Comparison of ENCODE assay signal across 8 cellular contexts in the genomic region with DNA sequence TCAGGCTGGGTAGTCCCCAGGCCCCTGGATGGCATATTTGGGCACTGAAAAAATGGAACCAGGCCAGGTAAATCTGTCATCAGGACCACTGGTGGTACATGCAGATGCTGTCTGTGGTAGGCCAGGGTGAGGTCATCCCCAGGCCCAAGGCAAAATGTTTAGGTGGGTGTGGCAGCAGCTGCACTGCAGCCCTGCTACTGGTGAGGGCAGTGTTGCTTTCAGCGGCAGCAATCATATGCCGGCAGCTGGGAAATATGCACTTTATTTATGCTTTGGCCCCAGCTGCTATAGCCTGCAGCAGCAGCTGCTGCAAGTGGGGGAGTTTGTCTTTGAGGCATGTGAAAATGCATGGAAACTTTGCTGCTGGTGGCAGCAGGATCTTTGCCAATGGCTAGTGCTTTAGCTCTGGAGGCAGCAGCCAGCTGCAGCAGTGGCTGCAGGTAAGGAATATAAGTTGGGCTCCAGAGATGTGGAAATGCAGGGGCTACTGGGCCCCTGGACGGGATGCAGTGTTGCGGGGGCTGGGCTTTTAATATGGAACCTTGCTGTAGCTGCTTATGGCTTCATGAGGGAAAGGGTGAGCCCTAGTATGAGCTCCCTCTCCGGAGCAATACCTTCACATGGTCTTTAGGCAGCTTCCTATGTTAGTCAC.
A peak's percentile ranks its signal among the peaks of the same experiment; 100 is the strongest.
DNase-seq lines count a peak whose midpoint lies in the region; ATAC-seq, FAIRE-seq and TF ChIP-seq lines count a peak whose summit lies in the region.

No MANE protein-coding gene starts in this region.

- no peaks in the 10 kb centered on the region for H3K36me3 ChIP-seq in RWPE2 (ENCODE audit: low read depth)
- H3K36me3 ChIP-seq in keratinocyte (ENCODE audit: control insufficient read depth in 2 of 2, extremely low read depth in 1 of 2, insufficient read depth in 2 of 2, low read length in 2 of 2): no peaks in the 10 kb centered on the region
- no peaks in the 10 kb centered on the region for H3K36me3 ChIP-seq in tibial artery

- no peak for FAIRE-seq in keratinocyte (lab: Jason Lieb, UNC)

- no peak overlapping the region for H3K4me3 ChIP-seq in HL-60 (replicated peaks; ENCODE audit: insufficient read depth, low read length)
- no peak overlapping the region for H3K4me3 ChIP-seq in RWPE2 (ENCODE audit: severe bottlenecking)
- H3K4me3 ChIP-seq in keratinocyte (ENCODE audit: control insufficient read depth in 2 of 3, extremely low read depth in 1 of 3, insufficient read depth in 2 of 3, low read depth in 1 of 3, low read length in 3 of 3): no peak overlapping the region
- no peak overlapping the region for H3K4me3 ChIP-seq in tibial artery
- H3K4me3 ChIP-seq in dorsolateral prefrontal cortex: no peak overlapping the region

- H3K27me3 ChIP-seq in HL-60 (ENCODE audit: insufficient read depth, poor library complexity, severe bottlenecking) (no peaks in the 10 kb centered on the region), RWPE2 (ENCODE audit: insufficient read depth, poor library complexity, severe bottlenecking) (no peaks in the 10 kb centered on the region), keratinocyte (ENCODE audit: control insufficient read depth, extremely low read depth, insufficient read depth, low read length) (no peaks in the 10 kb centered on the region), tibial artery (no peaks in the 10 kb centered on the region), dorsolateral prefrontal cortex (no peaks in the 10 kb centered on the region)

- no peaks in the 10 kb centered on the region for H3K79me2 ChIP-seq in keratinocyte (ENCODE audit: control insufficient read depth, insufficient read depth, low read length)

- no peaks in the 10 kb centered on the region for H4K20me1 ChIP-seq in keratinocyte (ENCODE audit: control insufficient read depth, extremely low read depth, insufficient read depth, low read length)

- no peak overlapping the region for H2AFZ ChIP-seq in keratinocyte (ENCODE audit: control insufficient read depth, low read length)

- H3K9me3 ChIP-seq in RWPE2 (ENCODE audit: severe bottlenecking) (no peaks in the 10 kb centered on the region), keratinocyte (ENCODE audit: control insufficient read depth, low read depth, low read length) (no peaks in the 10 kb centered on the region), tibial artery (peaks cover 0 to 11% (median 0%) of the 10 kb centered on the region in 3 donors)

- no peak overlapping the region for H3K9ac ChIP-seq in keratinocyte (ENCODE audit: control insufficient read depth, extremely low read depth, insufficient read depth, low read length)

- no peaks in the 10 kb centered on the region for H3K9me1 ChIP-seq in keratinocyte (ENCODE audit: control insufficient read depth, extremely low read depth, insufficient read depth, low read length)

- dilution Hi-C loops in keratinocyte (cut with MboI; ENCODE audit: extremely low pct_ligation_motif_present, low sequenced_read_pairs): no loop called here

- H3K4me1 ChIP-seq in RWPE2 (ENCODE audit: insufficient read depth, poor library complexity, severe bottlenecking) (no peaks in the 10 kb centered on the region), keratinocyte (ENCODE audit: control insufficient read depth, extremely low read depth, insufficient read depth, low read length) (no peaks in the 10 kb centered on the region), tibial artery (no peaks in the 10 kb centered on the region)

- no peak overlapping the region for H3K4me2 ChIP-seq in keratinocyte (ENCODE audit: control insufficient read depth, extremely low read depth, insufficient read depth, low read depth, low read length)

- no peak overlapping the region for H3K27ac ChIP-seq in HL-60 (replicated peaks)
- no peak overlapping the region for H3K27ac ChIP-seq in RWPE2 (ENCODE audit: poor library complexity, severe bottlenecking)
- H3K27ac ChIP-seq in keratinocyte (ENCODE audit: control insufficient read depth, insufficient read depth, low read length): no peak overlapping the region
- no peak overlapping the region for H3K27ac ChIP-seq in tibial artery
- H3K27ac ChIP-seq in dorsolateral prefrontal cortex: no peak overlapping the region

- DNase-seq in NCI-H345 (lab: John Stamatoyannopoulos, UW): peak; percentile 23
- DNase-seq in NCI-H345 treated with DMSO at 0.1 percent for 48 hours (lab: John Stamatoyannopoulos, UW; ENCODE audit: unreplicated experiment): no peak
- DNase-seq in HL-60 (ENCODE audit: low read depth in 1 of 2, low spot score in 1 of 2): peak in 1 of 2 experiments; percentile 7
- no peak for DNase-seq in RWPE2 (ENCODE audit: low spot score)
- no peak for DNase-seq in keratinocyte (ENCODE audit: low read depth, low spot score)
- DNase-seq in tibial artery: no peak
- DNase-seq in dorsolateral prefrontal cortex: no peak

- intact Hi-C loops in tibial artery (cut with DNase I; ENCODE audit: low total_unique reads): no loop called here
- intact Hi-C loops in dorsolateral prefrontal cortex (cut with DNase I): no loop called here

- ATAC-seq in GM21423 (IDR thresholded peaks at IDR 0.05; ENCODE audit: unreplicated experiment) (peak; percentile 72), RWPE2 (ENCODE audit: low read depth) (no peak; the same call in 2 of the 3 replicates)

- TF ChIP-seq CTCF in HL-60 (IDR thresholded peaks at IDR 0.05; ENCODE audit: insufficient read depth, low read length) (peak; percentile 44), RWPE2 (IDR thresholded peaks at IDR 0.05; ENCODE audit: poor library complexity, severe bottlenecking) (peak; percentile 11), keratinocyte (optimal IDR thresholded peaks at IDR 0.05 in 1 of 3, IDR thresholded peaks at IDR 0.05 in 1 of 3, conservative IDR thresholded peaks at IDR 0.05 in 1 of 3; ENCODE audit: extremely low read depth in 1 of 3, insufficient read depth in 2 of 3, low read length in 3 of 3) (peak; percentile 65 to 87 (median 80)), tibial artery (IDR thresholded peaks at IDR 0.05) (no peak), dorsolateral prefrontal cortex (IDR thresholded peaks at IDR 0.05 in 54 of 56, conservative IDR thresholded peaks at IDR 0.05 in 2 of 56; ENCODE audit: low read depth in 1 of 56, partially characterized antibody in 56 of 56) (peak in 14 of 56 donors; percentile 14 to 34 (median 21))

Comparison
In these comparisons a context has a peak if more than half of its experiments do, and no peak if none do; other contexts are left out.
1. CTCF ChIP-seq: peak in HL-60 (single experiment), RWPE2 (single experiment) and keratinocyte (3 of 3); none in tibial artery (0 of 2).